ENCODE assay signal across 20 cellular contexts in genomic region chr12:97535582-97535981, GRCh38.
DNase-seq lines count a peak whose midpoint lies in the region; ATAC-seq and TF ChIP-seq lines count a peak whose summit lies in the region.
"Had no signal": no experiment of that assay in that cellular context is flagged by ENCODE, and none has a peak within 500 bp of the region (broad histone marks: within the 10 kb centered on the region; RNA-seq: fewer than 3 reads in every experiment).

No MANE protein-coding gene starts in this region.

- no peak for ATAC-seq in natural killer cell
- ATAC-seq: HepG2, Panc1 had no signal

- no peak overlapping the region for H3K4me3 Mint-ChIP-seq in natural killer cell
- H3K4me3 Mint-ChIP-seq: CD8-positive, alpha-beta memory T cell had no signal

- H3K27me3 Mint-ChIP-seq in natural killer cell (ENCODE audit: low read depth in 2 of 2) = no peaks in the 10 kb centered on the region
- H3K27me3 Mint-ChIP-seq: CD8-positive, alpha-beta memory T cell had no signal

- TF ChIP-seq CTCF in PC-9 (conservative IDR thresholded peaks at IDR 0.05) (no peak), astrocyte of the spinal cord (IDR thresholded peaks at IDR 0.05; ENCODE audit: low read depth, low read length) (no peak), natural killer cell (IDR thresholded peaks at IDR 0.05) (no peak)

- no peak overlapping the region for H3K4me3 ChIP-seq in PC-9
- no peak overlapping the region for H3K4me3 ChIP-seq in astrocyte of the spinal cord (ENCODE audit: low read depth, low read length)
- H3K4me3 ChIP-seq: MG63 had no signal

- H3K9me3 ChIP-seq in PC-9 (ENCODE audit: insufficient read depth, low read depth) = no peaks in the 10 kb centered on the region
- H3K9me3 ChIP-seq: MG63 had no signal

- no peaks in the 10 kb centered on the region for H3K36me3 ChIP-seq in PC-9 (ENCODE audit: low read depth)
- H3K36me3 ChIP-seq: MG63 had no signal

- DNase-seq in PC-9 (no peak), astrocyte of the spinal cord (ENCODE audit: low read depth, low spot score) (peak; percentile 38), glomerular visceral epithelial cell (ENCODE audit: extremely low spot score) (peak; percentile 3), renal cortical epithelial cell (ENCODE audit: low read depth) (peak; percentile 75), natural killer cell (no peak), GF-D8 (lab: John Stamatoyannopoulos, UW) (no peak), NCI-H2029 (lab: John Stamatoyannopoulos, UW) (no peak)
- DNase-seq: CD8-positive, alpha-beta memory T cell; DND-41; GDM1; GOT3; MG63; NCI-H1092 treated with DMSO at 0.1 percent for 48 hours; NCI-H1694 treated with DMSO at 0.1 percent for 48 hours; NCI-H446 treated with DMSO at 0.1 percent for 48 hours; NCI-H774; SIG-M5 had no signal

- no TSS peak for BruUV-seq in PC-9 (replicated peaks; lab: Mats Ljungman, UMichigan)

- H3K9me3 Mint-ChIP-seq in natural killer cell = peaks cover 2% of the 10 kb centered on the region in 2 donors
- H3K9me3 Mint-ChIP-seq: CD8-positive, alpha-beta memory T cell had no signal

- intact Hi-C loops in PC-9 (cut with micrococcal nuclease; ENCODE audit: unreplicated experiment) = no loop called here
- intact Hi-C loops in natural killer cell (cut with micrococcal nuclease) = no loop called here

- no peaks in the 10 kb centered on the region for H3K79me2 ChIP-seq in PC-9 (ENCODE audit: low read depth)

- H3K4me2 ChIP-seq in PC-9 = no peak overlapping the region
- H3K4me2 ChIP-seq: KMS-11 had no signal

- no peaks in the 10 kb centered on the region for H3F3A ChIP-seq in PC-9 (ENCODE audit: insufficient read depth, low read depth)

- H3K27ac Mint-ChIP-seq in natural killer cell = no peak overlapping the region
- H3K27ac Mint-ChIP-seq: CD8-positive, alpha-beta memory T cell had no signal

- no peak overlapping the region for H3K27ac ChIP-seq in PC-9
- H3K27ac ChIP-seq: KMS-11 had no signal

- H2AFZ ChIP-seq in PC-9 = peak overlapping the region; percentile 55; the same call in 1 of the 2 replicates

- POLR2A ChIA-PET in PC-9 (lab: Charles Lee; ENCODE audit: unreplicated experiment) = no interaction called here

- H4K20me1 ChIP-seq in PC-9 (ENCODE audit: insufficient read depth) = no peaks in the 10 kb centered on the region

- H3K27me3 ChIP-seq in PC-9 (ENCODE audit: insufficient read depth, low read depth) = no peaks in the 10 kb centered on the region

- CTCF ChIA-PET in PC-9 (lab: Charles Lee) = no interaction called here

- no peaks in the 10 kb centered on the region for H3K9me2 ChIP-seq in PC-9 (ENCODE audit: insufficient read depth)

- no peaks in the 10 kb centered on the region for H3K4me1 ChIP-seq in PC-9 (replicated peaks; ENCODE audit: insufficient read depth)

- no peaks in the 10 kb centered on the region for H3K36me3 Mint-ChIP-seq in natural killer cell
- H3K36me3 Mint-ChIP-seq: CD8-positive, alpha-beta memory T cell had no signal

- H3K4me1 Mint-ChIP-seq in natural killer cell = no peaks in the 10 kb centered on the region
- H3K4me1 Mint-ChIP-seq: CD8-positive, alpha-beta memory T cell had no signal

- in situ Hi-C loops in astrocyte of the spinal cord (cut with HindIII; ENCODE audit: low sequenced_read_pairs) = no loop called here

Comparison
In these comparisons a context has a peak if more than half of its experiments do, and no peak if none do; other contexts are left out.
1. DNase-seq: peak in astrocyte of the spinal cord (single experiment), glomerular visceral epithelial cell (single experiment) and renal cortical epithelial cell (single experiment); none in PC-9 (0 of 2), natural killer cell (single experiment), GF-D8 (single experiment) and NCI-H2029 (single experiment).